In the genomic region with DNA sequence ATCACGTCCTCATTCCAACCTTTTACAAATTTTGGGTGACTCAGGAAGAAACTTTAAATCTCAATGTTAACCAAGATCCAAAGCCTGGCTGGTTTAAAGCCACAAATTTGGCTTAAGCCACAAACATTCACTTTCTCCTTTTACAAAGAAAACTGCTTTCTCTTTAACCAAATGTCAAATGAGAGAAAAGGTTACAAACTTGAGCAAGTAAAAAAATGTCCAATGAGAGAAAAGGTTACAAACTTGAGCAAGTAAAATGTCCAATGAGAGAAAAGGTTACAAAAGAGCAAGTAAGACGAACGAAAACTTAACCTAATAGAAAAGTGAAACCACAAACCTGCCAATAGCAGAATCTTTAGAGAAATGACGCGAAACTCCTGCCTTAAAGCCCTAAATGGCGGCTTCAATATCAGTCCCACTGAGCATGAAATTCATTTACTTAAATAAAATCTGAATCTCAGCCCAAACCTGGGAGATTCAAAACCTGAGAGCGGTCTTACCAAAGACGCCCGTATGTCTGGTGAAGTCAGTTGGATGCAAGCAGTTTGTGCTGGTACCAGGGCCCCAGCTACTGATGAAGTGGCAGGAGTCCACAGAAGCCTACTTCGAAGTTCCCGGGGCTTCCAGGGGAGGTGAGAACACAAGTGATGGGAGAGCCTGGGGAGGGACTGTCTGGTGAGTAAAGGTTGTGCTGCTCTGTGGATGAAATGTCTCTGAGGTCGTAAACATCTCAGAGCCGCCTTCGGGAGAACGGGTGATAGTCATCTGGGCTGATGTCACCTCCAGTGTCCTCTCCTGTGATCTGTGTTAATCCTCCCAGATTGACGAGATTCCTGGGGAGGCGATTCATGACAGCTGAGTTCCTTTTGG, we compare ENCODE assay signal across 8 cellular contexts.
DNase-seq lines count a peak whose midpoint lies in the region; ATAC-seq and TF ChIP-seq lines count a peak whose summit lies in the region.

No MANE protein-coding gene starts in this region.

- peak overlapping the region; percentile 70 for H3K4me3 ChIP-seq in OCI-LY1 (ENCODE audit: low read depth, low read length, poor library complexity, severe bottlenecking)
- H3K4me3 ChIP-seq in fibroblast of villous mesenchyme (ENCODE audit: low read depth, low read length), result peak overlapping the region; percentile 70
- H3K4me3 ChIP-seq in parathyroid adenoma (ENCODE audit: low read depth, low read length), result peak overlapping the region; percentile 77

- no peaks in the 10 kb centered on the region for H3F3A ChIP-seq in OCI-LY1 (ENCODE audit: insufficient read depth, low read length)

- H3K27ac ChIP-seq in OCI-LY1 (ENCODE audit: low read depth, low read length, poor library complexity, severe bottlenecking) (peak overlapping the region; percentile 73), parathyroid adenoma (peak overlapping the region; percentile 87)

- peak; percentile 89 for ATAC-seq in GM19455 (IDR thresholded peaks at IDR 0.05; ENCODE audit: unreplicated experiment)
- ATAC-seq in HG03520 (IDR thresholded peaks at IDR 0.05; ENCODE audit: unreplicated experiment), result peak; percentile 86

- peaks cover 8% of the 10 kb centered on the region; the same call in 1 of the 2 replicates for H3K9me3 ChIP-seq in OCI-LY1 (ENCODE audit: low read length)
- no peaks in the 10 kb centered on the region for H3K9me3 ChIP-seq in parathyroid adenoma (ENCODE audit: control insufficient read depth, low read length)

- peaks cover 24% of the 10 kb centered on the region for H3K4me1 ChIP-seq in OCI-LY1 (ENCODE audit: insufficient read depth, low read length, severe bottlenecking)
- H3K4me1 ChIP-seq in parathyroid adenoma, result no peaks in the 10 kb centered on the region

- peaks cover 25% of the 10 kb centered on the region for H3K4me1 Mint-ChIP-seq in activated T-helper 1 cell treated with anti-CD3 and anti-CD28 coated beads, Interleukin-12 subunit alpha, Interleukin-12 subunit beta, Interleukin-2, Interleukin-4 antibody, amounts not matched to agents 30 ng/mL and 10 ng/mL and 1 ng/mL, durations not matched to agents 14 hours and 24 hours and 36 hours (ENCODE audit: low read depth)

- H3K4me2 ChIP-seq in OCI-LY1 (ENCODE audit: low read length) (peak overlapping the region; percentile 91), parathyroid adenoma (ENCODE audit: low read length) (peak overlapping the region; percentile 93)

- H3K27ac Mint-ChIP-seq in activated T-helper 1 cell treated with anti-CD3 and anti-CD28 coated beads, Interleukin-12 subunit alpha, Interleukin-12 subunit beta, Interleukin-2, Interleukin-4 antibody, amounts not matched to agents 30 ng/mL and 10 ng/mL and 1 ng/mL, durations not matched to agents 14 hours and 24 hours and 36 hours, result peak overlapping the region; percentile 93

- H2AFZ ChIP-seq in OCI-LY1 (ENCODE audit: low read length) (peak overlapping the region; percentile 99), parathyroid adenoma (peak overlapping the region; percentile 92)

- no peaks in the 10 kb centered on the region for H3K27me3 ChIP-seq in OCI-LY1 (ENCODE audit: insufficient read depth, low read length)
- no peaks in the 10 kb centered on the region for H3K27me3 ChIP-seq in parathyroid adenoma (ENCODE audit: control insufficient read depth, insufficient read depth, low read length)

- H3K9me3 Mint-ChIP-seq in activated T-helper 1 cell treated with anti-CD3 and anti-CD28 coated beads, Interleukin-12 subunit alpha, Interleukin-12 subunit beta, Interleukin-2, Interleukin-4 antibody, amounts not matched to agents 30 ng/mL and 10 ng/mL and 1 ng/mL, durations not matched to agents 14 hours and 24 hours and 36 hours, result peaks cover 4% of the 10 kb centered on the region

- TF ChIP-seq CTCF in OCI-LY1 (IDR thresholded peaks at IDR 0.05; ENCODE audit: low read length) (no peak), fibroblast of villous mesenchyme (IDR thresholded peaks at IDR 0.05; ENCODE audit: insufficient read depth, low read depth, low read length) (no peak), parathyroid adenoma (IDR thresholded peaks at IDR 0.05) (no peak)

- H3K36me3 ChIP-seq in OCI-LY1 (ENCODE audit: insufficient read depth, low read length) (no peaks in the 10 kb centered on the region; the same call in 1 of the 2 replicates), parathyroid adenoma (ENCODE audit: control insufficient read depth, insufficient read depth, low read length) (no peaks in the 10 kb centered on the region)

- no peaks in the 10 kb centered on the region for H3K79me2 ChIP-seq in OCI-LY1 (ENCODE audit: insufficient read depth, low read length)
- no peaks in the 10 kb centered on the region for H3K79me2 ChIP-seq in parathyroid adenoma

- peak overlapping the region; percentile 94 for H3K4me3 Mint-ChIP-seq in activated T-helper 1 cell treated with anti-CD3 and anti-CD28 coated beads, Interleukin-12 subunit alpha, Interleukin-12 subunit beta, Interleukin-2, Interleukin-4 antibody, amounts not matched to agents 30 ng/mL and 10 ng/mL and 1 ng/mL, durations not matched to agents 14 hours and 24 hours and 36 hours

- H3K9ac ChIP-seq in OCI-LY1 (ENCODE audit: low read length), result peak overlapping the region; percentile 82
- H3K9ac ChIP-seq in parathyroid adenoma, result peak overlapping the region; percentile 21

- no peaks in the 10 kb centered on the region for H3K36me3 Mint-ChIP-seq in activated T-helper 1 cell treated with anti-CD3 and anti-CD28 coated beads, Interleukin-12 subunit alpha, Interleukin-12 subunit beta, Interleukin-2, Interleukin-4 antibody, amounts not matched to agents 30 ng/mL and 10 ng/mL and 1 ng/mL, durations not matched to agents 14 hours and 24 hours and 36 hours (ENCODE audit: low read depth)

- no peaks in the 10 kb centered on the region for H4K20me1 ChIP-seq in OCI-LY1 (ENCODE audit: insufficient read depth, low read length)

- H3K27me3 Mint-ChIP-seq in activated T-helper 1 cell treated with anti-CD3 and anti-CD28 coated beads, Interleukin-12 subunit alpha, Interleukin-12 subunit beta, Interleukin-2, Interleukin-4 antibody, amounts not matched to agents 30 ng/mL and 10 ng/mL and 1 ng/mL, durations not matched to agents 14 hours and 24 hours and 36 hours (ENCODE audit: insufficient read depth), result peaks cover 27% of the 10 kb centered on the region

- peak; percentile 87 for DNase-seq in DMS153 (lab: John Stamatoyannopoulos, UW)
- peak; percentile 36 for DNase-seq in activated T-helper 1 cell treated with anti-CD3 and anti-CD28 coated beads, Interleukin-12 subunit alpha, Interleukin-12 subunit beta, Interleukin-2, Interleukin-4 antibody, amounts not matched to agents 30 ng/mL and 10 ng/mL and 1 ng/mL, durations not matched to agents 14 hours and 24 hours and 36 hours (ENCODE audit: low spot score)
- DNase-seq in fibroblast of villous mesenchyme (ENCODE audit: low read depth), result peak; percentile 98
- no peak for DNase-seq in NCI-H2171 (lab: John Stamatoyannopoulos, UW)

- intact Hi-C loops in activated T-helper 1 cell treated with anti-CD3 and anti-CD28 coated beads, Interleukin-12 subunit alpha, Interleukin-12 subunit beta, Interleukin-2, Interleukin-4 antibody, amounts not matched to agents 30 ng/mL and 10 ng/mL and 1 ng/mL, durations not matched to agents 14 hours and 24 hours and 36 hours (cut with micrococcal nuclease), result loop anchor here (1.0 to 10.0 kb wide), 10 partner anchors 15 to 1964 kb away; a partner anchor contains a TSS

- H3K9me2 ChIP-seq in OCI-LY1 (ENCODE audit: low read depth, low read length), result no peaks in the 10 kb centered on the region
